Comparison of ENCODE assay signal across 8 cellular contexts in the genomic region with DNA sequence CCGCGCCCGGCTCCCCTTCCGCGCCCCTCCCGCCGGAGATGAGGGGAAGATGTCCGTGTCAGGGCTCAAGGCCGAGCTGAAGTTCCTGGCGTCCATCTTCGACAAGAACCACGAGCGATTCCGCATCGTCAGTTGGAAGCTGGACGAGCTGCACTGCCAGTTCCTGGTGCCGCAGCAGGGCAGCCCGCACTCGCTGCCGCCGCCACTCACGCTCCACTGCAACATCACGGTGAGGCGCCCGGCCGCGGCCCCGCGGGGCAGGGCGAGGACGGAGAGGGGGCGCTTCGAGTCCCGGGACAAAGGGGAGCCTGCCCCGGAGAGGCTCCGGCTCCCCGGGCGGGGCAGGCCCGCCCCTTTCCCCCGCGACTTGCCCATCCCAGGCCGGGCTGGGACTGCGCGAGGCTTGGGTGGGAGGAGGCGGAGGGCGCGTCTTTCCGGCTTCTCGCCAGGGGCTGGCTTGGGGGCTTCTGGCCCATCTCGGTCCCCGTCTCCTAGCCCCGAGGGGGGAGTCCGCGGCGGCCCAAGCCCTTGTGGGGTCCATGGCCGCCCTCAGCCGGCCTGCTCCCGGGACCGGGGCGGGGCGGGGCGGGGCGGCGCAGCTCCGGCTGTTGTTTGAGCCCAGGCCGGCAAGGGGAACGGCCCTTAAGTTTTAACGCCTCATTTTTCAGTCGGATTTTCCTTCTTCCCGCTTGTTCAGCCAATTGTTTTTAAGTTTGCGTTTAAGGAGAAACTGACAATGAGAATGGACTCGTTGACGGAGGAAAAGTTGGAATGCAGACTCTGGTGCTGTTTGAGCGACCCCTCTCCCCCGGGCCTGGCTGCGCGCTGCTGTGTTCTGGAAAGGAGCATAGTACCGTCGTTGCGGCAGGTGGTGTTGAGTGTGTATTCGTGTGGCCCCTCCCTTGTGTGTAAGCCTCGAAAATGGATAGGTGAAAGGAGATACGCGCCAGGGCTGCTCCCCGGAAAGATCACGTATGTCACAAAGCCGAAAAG. TPM values are rescaled to one million over a fixed set of nuclear protein-coding genes. Genes with fewer than 3 reads are reported as not detected.
DNase-seq lines count a peak whose midpoint lies in the region; ATAC-seq lines count a peak whose summit lies in the region.

No MANE protein-coding gene starts in this region.

- H3K14ac ChIP-seq in mesenchymal stem cell (ENCODE audit: low read length in 2 of 2), result peak overlapping the region; percentile 94 to 100

- DNase-seq in NCI-H2107 treated with DMSO at 0.1 percent for 48 hours (lab: John Stamatoyannopoulos, UW; ENCODE audit: unreplicated experiment) (peak; percentile 24), NCI-H2107 (lab: John Stamatoyannopoulos, UW) (no peak), NCI-H526 treated with DMSO at 0.1 percent for 48 hours (lab: John Stamatoyannopoulos, UW) (peak; percentile 52), mesenchymal stem cell (peak; percentile 61)
- peak; percentile 8 for DNase-seq in activated CD8-positive, alpha-beta memory T cell treated with anti-CD3 and anti-CD28 coated beads, Interleukin-2, amount 50 U/mL, for 24 hours (ENCODE audit: extremely low read depth)
- DNase-seq in stimulated activated CD8-positive, alpha-beta memory T cell treated with anti-CD3 and anti-CD28 coated beads, Interleukin-15, amount 100 ng/mL, for 48 hours (ENCODE audit: low read depth in 2 of 2), result peak; percentile 14 to 21

- H3K9me3 ChIP-seq in endocrine pancreas (ENCODE audit: control insufficient read depth, low read length), result no peaks in the 10 kb centered on the region
- no peaks in the 10 kb centered on the region for H3K9me3 ChIP-seq in mesenchymal stem cell (ENCODE audit: control insufficient read depth, low read length)

- H3K9ac ChIP-seq in endocrine pancreas (ENCODE audit: control insufficient read depth, insufficient read depth, low read length) (peak overlapping the region; percentile 94), mesenchymal stem cell (ENCODE audit: low read length) (peak overlapping the region; percentile 95)

- H3K4me3 ChIP-seq in endocrine pancreas (ENCODE audit: control insufficient read depth, insufficient read depth, low read length) (peak overlapping the region; percentile 87), mesenchymal stem cell (ENCODE audit: insufficient read depth in 1 of 2, low read depth in 1 of 2, low read length in 2 of 2) (peak overlapping the region; percentile 93 to 99)

- ATAC-seq in HG03039 (IDR thresholded peaks at IDR 0.05; ENCODE audit: unreplicated experiment), result peak; percentile 41

- peak overlapping the region; percentile 86 for H2AFZ ChIP-seq in mesenchymal stem cell (ENCODE audit: low read depth, low read length)

- peak overlapping the region; percentile 92 for H2BK120ac ChIP-seq in mesenchymal stem cell (ENCODE audit: low read depth, low read length)

- peak overlapping the region; percentile 81 for H2BK5ac ChIP-seq in mesenchymal stem cell (ENCODE audit: low read depth, low read length, poor library complexity, severe bottlenecking)

- peak overlapping the region; percentile 56 to 78 for H2BK12ac ChIP-seq in mesenchymal stem cell (ENCODE audit: low read length in 2 of 2)

- peak overlapping the region; percentile 9 to 99 for H3K23ac ChIP-seq in mesenchymal stem cell (ENCODE audit: low read length in 2 of 2)

- peak overlapping the region; percentile 97 for H4K8ac ChIP-seq in mesenchymal stem cell (ENCODE audit: low read length)

- H3K27me3 ChIP-seq in endocrine pancreas (ENCODE audit: control insufficient read depth, insufficient read depth, low read length), result no peaks in the 10 kb centered on the region
- no peaks in the 10 kb centered on the region for H3K27me3 ChIP-seq in mesenchymal stem cell (ENCODE audit: control insufficient read depth in 1 of 2, insufficient read depth in 1 of 2, low read length in 2 of 2)

- peaks cover 12% of the 10 kb centered on the region for H3K79me1 ChIP-seq in mesenchymal stem cell (replicated peaks; ENCODE audit: low read length, poor library complexity, severe bottlenecking)

- no peaks in the 10 kb centered on the region for H3K36me3 ChIP-seq in endocrine pancreas (ENCODE audit: control insufficient read depth, insufficient read depth, low read length)
- peaks cover 0 to 3% of the 10 kb centered on the region in 2 experiments for H3K36me3 ChIP-seq in mesenchymal stem cell (ENCODE audit: control insufficient read depth in 1 of 2, insufficient read depth in 2 of 2, low read depth in 1 of 2, low read length in 2 of 2)

- H3K4me2 ChIP-seq in mesenchymal stem cell (ENCODE audit: low read length, poor library complexity, severe bottlenecking), result peak overlapping the region; percentile 94

- H3K4me1 ChIP-seq in endocrine pancreas (ENCODE audit: control insufficient read depth, insufficient read depth, low read length) (no peaks in the 10 kb centered on the region), mesenchymal stem cell (ENCODE audit: control insufficient read depth, insufficient read depth, low read depth, low read length) (peaks cover 15% of the 10 kb centered on the region)

- H4K91ac ChIP-seq in mesenchymal stem cell (ENCODE audit: low read length), result peak overlapping the region; percentile 100

- H2AK5ac ChIP-seq in mesenchymal stem cell (ENCODE audit: low read length, severe bottlenecking), result peak overlapping the region; percentile 66

- WGBS in mesenchymal stem cell, result under 1% methylated on average over 68 of the region's 87 CpGs

- H3K4ac ChIP-seq in mesenchymal stem cell (ENCODE audit: low read depth in 1 of 2, low read length in 2 of 2), result peak overlapping the region; percentile 99 to 100

- H3K18ac ChIP-seq in mesenchymal stem cell (ENCODE audit: low read depth in 1 of 2, low read length in 2 of 2), result peak overlapping the region; percentile 99 to 100

- H2BK15ac ChIP-seq in mesenchymal stem cell (ENCODE audit: low read depth, poor library complexity, severe bottlenecking), result peak overlapping the region; percentile 95

- H3K27ac ChIP-seq in mesenchymal stem cell (ENCODE audit: low read length, poor library complexity, severe bottlenecking), result peak overlapping the region; percentile 38

RNA-seq across cellular contexts. Expression of gene UBE2Q2, which starts 0.7 kb away (rescaled TPM):
- 38.6 TPM for polyA plus RNA-seq in mesenchymal stem cell (2013, experiment 1 of 2)
- polyA plus RNA-seq in mesenchymal stem cell (2013, experiment 2 of 2), result 38.9 TPM

RNA-seq across cellular contexts. Expression of gene FBXO22, which starts 59.8 kb away (rescaled TPM):
- 38.5 TPM for polyA plus RNA-seq in mesenchymal stem cell (2013, experiment 1 of 2)
- polyA plus RNA-seq in mesenchymal stem cell (2013, experiment 2 of 2), result 39.9 TPM
